17 cellular contexts compared by ENCODE assay signal in the genomic region with DNA sequence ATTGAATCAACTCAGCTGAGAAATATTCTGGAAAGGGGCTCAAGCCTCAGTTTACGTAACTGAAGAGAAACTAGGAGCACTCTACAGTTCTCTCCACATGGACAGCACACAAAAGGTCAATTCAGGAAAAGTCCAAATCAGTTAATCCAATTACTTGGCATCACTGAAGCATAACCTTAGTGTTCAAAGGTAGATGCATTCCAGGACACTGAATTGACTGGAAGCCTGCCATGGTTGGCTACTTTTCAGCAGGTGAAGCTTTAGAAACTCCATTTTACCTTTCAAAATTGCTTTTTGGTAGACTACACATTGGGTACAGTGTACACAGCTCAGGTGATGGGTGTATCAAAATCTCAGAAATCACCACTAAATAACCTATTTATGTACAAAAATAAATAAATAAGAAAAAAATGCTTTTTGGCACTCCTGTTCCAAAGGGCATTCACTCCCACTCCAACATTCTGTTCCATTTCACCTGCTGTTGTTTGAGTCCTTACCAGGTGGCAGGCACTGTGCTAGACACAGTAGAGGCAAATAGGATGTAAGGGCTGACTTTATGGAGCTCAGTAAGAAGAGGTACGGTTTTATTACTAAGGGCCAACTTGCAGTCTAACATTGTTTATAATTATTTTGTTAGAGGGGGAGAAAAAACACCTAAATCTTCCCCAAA.
DNase-seq lines count a peak whose midpoint lies in the region; ATAC-seq, FAIRE-seq and TF ChIP-seq lines count a peak whose summit lies in the region.
"Had no signal": no experiment of that assay in that cellular context is flagged by ENCODE, and none has a peak within 500 bp of the region (broad histone marks: within the 10 kb centered on the region; RNA-seq: fewer than 3 reads in every experiment).

No MANE protein-coding gene starts in this region.

- H3K18ac ChIP-seq in mesenchymal stem cell (ENCODE audit: low read depth in 1 of 2, low read length in 2 of 2): no peak overlapping the region

- no peak overlapping the region for H3K9ac ChIP-seq in HepG2 (ENCODE audit: insufficient read depth, low read depth, low read length)
- no peak overlapping the region for H3K9ac ChIP-seq in mesenchymal stem cell (ENCODE audit: low read length)
- H3K9ac ChIP-seq: BLaER1 treated with 17β-estradiol and CSF1 and Interleukin-3, amounts not matched to agents 10 nM and 100 nM; GM23248 had no signal

- no peak overlapping the region for H4K8ac ChIP-seq in mesenchymal stem cell (ENCODE audit: low read length)

- no peaks in the 10 kb centered on the region for H3K79me1 ChIP-seq in mesenchymal stem cell (replicated peaks; ENCODE audit: low read length, poor library complexity, severe bottlenecking)

- intact Hi-C loops in right lobe of liver (cut with DNase I) (no loop called here), HepG2 (cut with micrococcal nuclease; ENCODE audit: unreplicated experiment) (no loop called here), heart right ventricle (cut with DNase I) (no loop called here)

- no peak overlapping the region for H2AFZ ChIP-seq in HepG2 (ENCODE audit: low read length)
- H2AFZ ChIP-seq in mesenchymal stem cell (ENCODE audit: low read depth, low read length): no peak overlapping the region
- H2AFZ ChIP-seq: GM23248 had no signal

- FAIRE-seq in HepG2 (lab: Jason Lieb, UNC): no peak
- FAIRE-seq: GM18507, H54, HTR-8/SVneo had no signal

- TF ChIP-seq EP300 in HepG2 (IDR thresholded peaks at IDR 0.05; ENCODE audit: low read depth in 2 of 2, low read length in 2 of 2) (no peak), HepG2 (CRISPR knock-in tag; IDR thresholded peaks at IDR 0.05; ENCODE audit: borderline replicate concordance) (no peak)

- WGBS in right lobe of liver (ENCODE audit: insufficient coverage, low coverage, low lambda C conversion rate, missing lambda C conversion rate): 44% methylated on average over 2 of the region's 2 CpGs
- 7% methylated on average over 2 of the region's 2 CpGs for WGBS in HepG2 (ENCODE audit: low lambda C conversion rate)
- 76 to 79% methylated on average over 2 of the region's 2 CpGs for WGBS in heart right ventricle, 2 donors
- 62% methylated on average over 2 of the region's 2 CpGs for WGBS in mesenchymal stem cell

- no peak for TF ChIP-seq POLR2A in right lobe of liver (IDR thresholded peaks at IDR 0.05)
- no peak for TF ChIP-seq POLR2A in HepG2 (IDR thresholded peaks at IDR 0.05; ENCODE audit: insufficient read depth in 1 of 2, low read depth in 2 of 2, low read length in 2 of 2)

- no peaks in the 10 kb centered on the region for H3K4me1 ChIP-seq in right lobe of liver
- no peaks in the 10 kb centered on the region for H3K4me1 ChIP-seq in HepG2 (ENCODE audit: insufficient read depth, low read length)
- H3K4me1 ChIP-seq in heart right ventricle: no peaks in the 10 kb centered on the region
- no peaks in the 10 kb centered on the region for H3K4me1 ChIP-seq in mesenchymal stem cell (ENCODE audit: control insufficient read depth, insufficient read depth, low read depth, low read length)
- H3K4me1 ChIP-seq: BLaER1 treated with 17β-estradiol and CSF1 and Interleukin-3, amounts not matched to agents 10 nM and 100 nM had no signal

- no peaks in the 10 kb centered on the region for H3K36me3 ChIP-seq in right lobe of liver
- no peaks in the 10 kb centered on the region for H3K36me3 ChIP-seq in HepG2 (replicated peaks in 1 of 2; ENCODE audit: control insufficient read depth in 1 of 2, insufficient read depth in 2 of 2, low read length in 2 of 2)
- no peaks in the 10 kb centered on the region for H3K36me3 ChIP-seq in heart right ventricle
- H3K36me3 ChIP-seq in mesenchymal stem cell (ENCODE audit: control insufficient read depth in 1 of 2, insufficient read depth in 2 of 2, low read depth in 1 of 2, low read length in 2 of 2): no peaks in the 10 kb centered on the region
- H3K36me3 ChIP-seq: BLaER1 treated with 17β-estradiol and CSF1 and Interleukin-3, amounts not matched to agents 10 nM and 100 nM had no signal

- H3K4me3 ChIP-seq in right lobe of liver (no peak overlapping the region), HepG2 (replicated peaks in 1 of 3; ENCODE audit: insufficient read depth in 1 of 3, low read depth in 2 of 3, low read length in 3 of 3) (no peak overlapping the region), epithelial cell of esophagus (ENCODE audit: low read length) (no peak overlapping the region), heart right ventricle (no peak overlapping the region), mesenchymal stem cell (ENCODE audit: insufficient read depth in 1 of 2, low read depth in 1 of 2, low read length in 2 of 2) (no peak overlapping the region)
- H3K4me3 ChIP-seq: BLaER1 treated with 17β-estradiol and CSF1 and Interleukin-3, amounts not matched to agents 10 nM and 100 nM; GM23248 had no signal

- no peak for TF ChIP-seq RAD21 in HepG2 (CRISPR knock-in tag; IDR thresholded peaks at IDR 0.05)

- TF ChIP-seq CTCF in right lobe of liver (IDR thresholded peaks at IDR 0.05): no peak
- TF ChIP-seq CTCF in HepG2 (CRISPR knock-in tag; IDR thresholded peaks at IDR 0.05): no peak
- TF ChIP-seq CTCF in epithelial cell of esophagus (IDR thresholded peaks at IDR 0.05; ENCODE audit: insufficient read depth, low read depth, low read length, missing control alignments): no peak
- no peak for TF ChIP-seq CTCF in heart right ventricle (IDR thresholded peaks at IDR 0.05)

- no peaks in the 10 kb centered on the region for H4K20me1 ChIP-seq in HepG2 (ENCODE audit: insufficient read depth, low read length)
- H4K20me1 ChIP-seq: BLaER1 treated with 17β-estradiol and CSF1 and Interleukin-3, amounts not matched to agents 10 nM and 100 nM had no signal

- no peak overlapping the region for H2BK5ac ChIP-seq in mesenchymal stem cell (ENCODE audit: low read depth, low read length, poor library complexity, severe bottlenecking)

- H4K91ac ChIP-seq in mesenchymal stem cell (ENCODE audit: low read length): no peak overlapping the region

- H3K27me3 ChIP-seq in right lobe of liver: no peaks in the 10 kb centered on the region
- no peaks in the 10 kb centered on the region for H3K27me3 ChIP-seq in HepG2 (ENCODE audit: control insufficient read depth in 1 of 2, insufficient read depth in 2 of 2, low read length in 2 of 2)
- no peaks in the 10 kb centered on the region for H3K27me3 ChIP-seq in heart right ventricle
- H3K27me3 ChIP-seq in mesenchymal stem cell (ENCODE audit: control insufficient read depth in 1 of 2, insufficient read depth in 1 of 2, low read length in 2 of 2): no peaks in the 10 kb centered on the region
- H3K27me3 ChIP-seq: BLaER1 treated with 17β-estradiol and CSF1 and Interleukin-3, amounts not matched to agents 10 nM and 100 nM had no signal

- BruUV-seq in HepG2 (replicated peaks; lab: Mats Ljungman, UMichigan): no TSS peak

- no peak overlapping the region for H2BK15ac ChIP-seq in mesenchymal stem cell (ENCODE audit: low read depth, poor library complexity, severe bottlenecking)

- in situ Hi-C loops in HepG2 (cut with HindIII; ENCODE audit: extremely low pct_ligation_motif_present, low pct_unique_long_range_greater_than_20kb): no loop called here

- no peak overlapping the region for H2BK12ac ChIP-seq in mesenchymal stem cell (ENCODE audit: low read length in 2 of 2)

- DNase-seq in right lobe of liver (peak in 1 of 3 donors; percentile 48), HepG2 (ENCODE audit: low spot score) (no peak), epithelial cell of esophagus (ENCODE audit: low read depth) (peak; percentile 16), left kidney (ENCODE audit: low read depth, low spot score) (peak; percentile 42), NCI-H510A (lab: John Stamatoyannopoulos, UW) (no peak), heart right ventricle (no peak), mesenchymal stem cell (no peak)
- no peak for DNase-seq in central memory CD4-positive, alpha-beta T cell
- DNase-seq: ACHN; CD4-positive, CD25-positive, alpha-beta regulatory T cell; DMS53; GM23248 had no signal

- CTCF ChIA-PET in HepG2 (lab: Yijun Ruan, JAX; ENCODE audit: low intra/inter-chr PET ratio, low total read pairs): no interaction called here

- H3K79me2 ChIP-seq in HepG2 (ENCODE audit: insufficient read depth, low read length): no peaks in the 10 kb centered on the region

- H2AK5ac ChIP-seq in mesenchymal stem cell (ENCODE audit: low read length, severe bottlenecking): no peak overlapping the region

- peak; percentile 30 to 64 (median 45) for ATAC-seq in right lobe of liver
- ATAC-seq in HepG2: no peak
- no peak for ATAC-seq in heart right ventricle
- ATAC-seq: HCT116 had no signal

- H3K27ac ChIP-seq in right lobe of liver (no peak overlapping the region), HepG2 (ENCODE audit: extremely low read length, insufficient read depth, low read length) (no peak overlapping the region), heart right ventricle (no peak overlapping the region), mesenchymal stem cell (ENCODE audit: low read length, poor library complexity, severe bottlenecking) (no peak overlapping the region)
- H3K27ac ChIP-seq: BLaER1 treated with 17β-estradiol and CSF1 and Interleukin-3, amounts not matched to agents 10 nM and 100 nM; GM23248 had no signal

- no peak overlapping the region for H3K4ac ChIP-seq in mesenchymal stem cell (ENCODE audit: low read depth in 1 of 2, low read length in 2 of 2)

- POLR2A ChIA-PET in HepG2 (lab: Yijun Ruan, JAX): no interaction called here

- H3K4me2 ChIP-seq in HepG2 (ENCODE audit: low read depth, low read length) (no peak overlapping the region), mesenchymal stem cell (ENCODE audit: low read length, poor library complexity, severe bottlenecking) (no peak overlapping the region)
- H3K4me2 ChIP-seq: BLaER1 treated with 17β-estradiol and CSF1 and Interleukin-3, amounts not matched to agents 10 nM and 100 nM had no signal

- H3K23ac ChIP-seq in mesenchymal stem cell (ENCODE audit: low read length in 2 of 2): no peak overlapping the region

- no peak overlapping the region for H3K14ac ChIP-seq in mesenchymal stem cell (ENCODE audit: low read length in 2 of 2)

- H3K9me3 ChIP-seq in right lobe of liver: no peaks in the 10 kb centered on the region
- no peaks in the 10 kb centered on the region for H3K9me3 ChIP-seq in HepG2 (ENCODE audit: low read length)
- peaks cover 0 to 15% (median 0%) of the 10 kb centered on the region in 11 donors for H3K9me3 ChIP-seq in heart right ventricle
- H3K9me3 ChIP-seq in mesenchymal stem cell (ENCODE audit: control insufficient read depth, low read length): no peaks in the 10 kb centered on the region
- H3K9me3 ChIP-seq: BLaER1 treated with 17β-estradiol and CSF1 and Interleukin-3, amounts not matched to agents 10 nM and 100 nM had no signal

- no peak overlapping the region for H2BK120ac ChIP-seq in mesenchymal stem cell (ENCODE audit: low read depth, low read length)

TF ChIP-seq in HepG2, 621 proteins besides CTCF, POLR2A, EP300 and RAD21:
- no peak for TF ChIP-seq ZIK1 (CRISPR knock-in tag; IDR thresholded peaks at IDR 0.05; ENCODE audit: borderline replicate concordance, low read depth)
- no peak for TF ChIP-seq CC2D1A (CRISPR knock-in tag; IDR thresholded peaks at IDR 0.05)
- no peak for TF ChIP-seq ZNF367 (CRISPR knock-in tag; IDR thresholded peaks at IDR 0.05; ENCODE audit: borderline replicate concordance)

Comparison
In these comparisons a context has a peak if more than half of its experiments do, and no peak if none do; other contexts are left out.
1. ATAC-seq: peak in right lobe of liver (4 of 4); none in HepG2 (single experiment) and heart right ventricle (0 of 8).
2. DNase-seq: peak in epithelial cell of esophagus (single experiment) and left kidney (single experiment); none in HepG2 (single experiment), NCI-H510A (single experiment), heart right ventricle (0 of 2), mesenchymal stem cell (single experiment) and central memory CD4-positive, alpha-beta T cell (single experiment).